8 cellular contexts compared by ENCODE assay signal in genomic region chr13:94550030-94550738, GRCh38. TPM values are rescaled to one million over a fixed set of nuclear protein-coding genes. Genes with fewer than 3 reads are reported as not detected.
A peak's percentile ranks its signal among the peaks of the same experiment; 100 is the strongest.
DNase-seq lines count a peak whose midpoint lies in the region; ATAC-seq and TF ChIP-seq lines count a peak whose summit lies in the region.

No MANE protein-coding gene starts in this region.

- peak overlapping the region; percentile 61 for H3K4me2 ChIP-seq in fibroblast of lung (ENCODE audit: extremely low read depth, insufficient read depth, low read length)
- H3K4me2 ChIP-seq in neuronal stem cell (ENCODE audit: insufficient read depth, low read length, poor library complexity, severe bottlenecking): peak overlapping the region; percentile 64

- H3K27me3 ChIP-seq in fibroblast of lung (ENCODE audit: control insufficient read depth, insufficient read depth, low read length) (no peaks in the 10 kb centered on the region), neuronal stem cell (ENCODE audit: control insufficient read depth in 3 of 3, insufficient read depth in 3 of 3, low read depth in 1 of 3, low read length in 3 of 3) (no peaks in the 10 kb centered on the region)

- no peaks in the 10 kb centered on the region for H3K79me2 ChIP-seq in fibroblast of lung (ENCODE audit: control insufficient read depth, insufficient read depth, low read length)

- H3K4me3 ChIP-seq in fibroblast of lung (replicated peaks in 1 of 4; ENCODE audit: control extremely low read depth in 1 of 4, insufficient read depth in 1 of 4, low read depth in 3 of 4, low read length in 4 of 4): peak overlapping the region; percentile 78 to 88 (median 82)
- peak overlapping the region; percentile 65 to 85 for H3K4me3 ChIP-seq in neuronal stem cell (ENCODE audit: low read length in 2 of 2)

- no peak overlapping the region for H2BK12ac ChIP-seq in neuronal stem cell (ENCODE audit: low read length)

- H2BK5ac ChIP-seq in neuronal stem cell (ENCODE audit: low read length): no peak overlapping the region

- H2AFZ ChIP-seq in fibroblast of lung (ENCODE audit: low read length) (peak overlapping the region; percentile 99), neuronal stem cell (ENCODE audit: low read length) (peak overlapping the region; percentile 91)

- no peak overlapping the region for H2AK5ac ChIP-seq in neuronal stem cell (ENCODE audit: low read depth, low read length)

- H3K79me1 ChIP-seq in neuronal stem cell (ENCODE audit: low read depth, low read length): no peaks in the 10 kb centered on the region

- no peaks in the 10 kb centered on the region for H4K20me1 ChIP-seq in fibroblast of lung (ENCODE audit: control insufficient read depth, extremely low read depth, insufficient read depth, low read length)

- peak; percentile 2 for ATAC-seq in HG03064 (IDR thresholded peaks at IDR 0.05; ENCODE audit: low read depth, unreplicated experiment)

- H3K36me3 ChIP-seq in fibroblast of lung (ENCODE audit: control insufficient read depth, insufficient read depth, low read length): no peaks in the 10 kb centered on the region
- no peaks in the 10 kb centered on the region for H3K36me3 ChIP-seq in neuronal stem cell (replicated peaks in 1 of 2; ENCODE audit: control insufficient read depth in 2 of 2, insufficient read depth in 2 of 2, low read length in 2 of 2)

- H3K14ac ChIP-seq in neuronal stem cell (ENCODE audit: low read length): peak overlapping the region; percentile 14

- peaks cover 19% of the 10 kb centered on the region for H3K4me1 Mint-ChIP-seq in activated T-cell treated with anti-CD3 and anti-CD28 coated beads, Interleukin-2, amount 50 U/mL, for 24 hours (ENCODE audit: low read depth)
- H3K4me1 Mint-ChIP-seq in T-helper 1 cell treated with Interleukin-12 subunit alpha and Interleukin-12 subunit beta and Interleukin-4 antibody, amounts not matched to agents 30 μg/mL and 1 μg/mL, for 36 hours (ENCODE audit: low read depth): peaks cover 26% of the 10 kb centered on the region

- no peak overlapping the region for H2BK120ac ChIP-seq in neuronal stem cell (ENCODE audit: low read depth, low read length)

- H4K8ac ChIP-seq in neuronal stem cell (ENCODE audit: low read depth, low read length): peak overlapping the region; percentile 19

- no peak overlapping the region for H3K4ac ChIP-seq in neuronal stem cell (ENCODE audit: low read length)

- H2BK15ac ChIP-seq in neuronal stem cell (ENCODE audit: low read length): peak overlapping the region; percentile 59

- no peak overlapping the region for H4K91ac ChIP-seq in neuronal stem cell (ENCODE audit: low read depth, low read length, poor library complexity)

- no peaks in the 10 kb centered on the region for H3K27me3 Mint-ChIP-seq in activated T-cell treated with anti-CD3 and anti-CD28 coated beads, Interleukin-2, amount 50 U/mL, for 24 hours
- H3K27me3 Mint-ChIP-seq in T-helper 1 cell treated with Interleukin-12 subunit alpha and Interleukin-12 subunit beta and Interleukin-4 antibody, amounts not matched to agents 30 μg/mL and 1 μg/mL, for 36 hours (ENCODE audit: low read depth): peaks cover 24% of the 10 kb centered on the region

- H3K9me3 ChIP-seq in fibroblast of lung (ENCODE audit: control insufficient read depth, insufficient read depth, low read depth, low read length) (no peaks in the 10 kb centered on the region), neuronal stem cell (replicated peaks in 1 of 2; ENCODE audit: control insufficient read depth in 2 of 2, insufficient read depth in 1 of 2, low read depth in 1 of 2, low read length in 2 of 2) (no peaks in the 10 kb centered on the region)

- H3K27ac Mint-ChIP-seq in activated T-cell treated with anti-CD3 and anti-CD28 coated beads, Interleukin-2, amount 50 U/mL, for 24 hours: peak overlapping the region; percentile 95
- H3K27ac Mint-ChIP-seq in T-helper 1 cell treated with Interleukin-12 subunit alpha and Interleukin-12 subunit beta and Interleukin-4 antibody, amounts not matched to agents 30 μg/mL and 1 μg/mL, for 36 hours: peak overlapping the region; percentile 98

- peak overlapping the region; percentile 77 for H3K9ac ChIP-seq in fibroblast of lung (ENCODE audit: insufficient read depth, low read length)
- H3K9ac ChIP-seq in neuronal stem cell (ENCODE audit: low read depth, low read length, poor library complexity): peak overlapping the region; percentile 86

- no peaks in the 10 kb centered on the region for H3K9me3 Mint-ChIP-seq in activated T-cell treated with anti-CD3 and anti-CD28 coated beads, Interleukin-2, amount 50 U/mL, for 24 hours
- H3K9me3 Mint-ChIP-seq in T-helper 1 cell treated with Interleukin-12 subunit alpha and Interleukin-12 subunit beta and Interleukin-4 antibody, amounts not matched to agents 30 μg/mL and 1 μg/mL, for 36 hours: peaks cover 4% of the 10 kb centered on the region

- TF ChIP-seq CTCF in fibroblast of lung (conservative IDR thresholded peaks at IDR 0.05 in 1 of 2, IDR thresholded peaks at IDR 0.05 in 1 of 2; ENCODE audit: low read depth in 1 of 2, low read length in 2 of 2): no peak

- peak overlapping the region; percentile 92 for H3K18ac ChIP-seq in neuronal stem cell (ENCODE audit: low read length)

- no peak overlapping the region for H3K23ac ChIP-seq in neuronal stem cell (ENCODE audit: low read depth, low read length, poor library complexity)

- no peak for DNase-seq in activated T-cell treated with anti-CD3 and anti-CD28 coated beads, Interleukin-2, amount 50 U/mL, for 24 hours
- DNase-seq in activated T-cell treated with anti-CD3 and anti-CD28 coated beads, Interleukin-2, amount 50 U/mL, for 1 hour: no peak
- DNase-seq in fibroblast of lung (ENCODE audit: low read depth in 2 of 2) (peak; percentile 62 to 64), neuronal stem cell (ENCODE audit: low spot score) (no peak), NCI-H128 (lab: John Stamatoyannopoulos, UW; ENCODE audit: unreplicated experiment) (no peak)
- DNase-seq in stimulated activated CD4-positive, alpha-beta T cell treated with anti-CD3 and anti-CD28 coated beads, Interleukin-2, amount 100 ng/mL, for 48 hours: no peak

- H3K27ac ChIP-seq in fibroblast of lung (ENCODE audit: insufficient read depth, low read length): peak overlapping the region; percentile 75
- H3K27ac ChIP-seq in neuronal stem cell (replicated peaks; ENCODE audit: low read length): peak overlapping the region; percentile 90

- no CpG with 5 or more reads among the region's 23 CpGs for WGBS in neuronal stem cell (ENCODE audit: extremely low coverage in 2 of 2, insufficient read length in 2 of 2, insufficient replicate concordance in 1 of 2), 2 donors

- peak overlapping the region; percentile 79 for H3K4me3 Mint-ChIP-seq in activated T-cell treated with anti-CD3 and anti-CD28 coated beads, Interleukin-2, amount 50 U/mL, for 24 hours
- H3K4me3 Mint-ChIP-seq in T-helper 1 cell treated with Interleukin-12 subunit alpha and Interleukin-12 subunit beta and Interleukin-4 antibody, amounts not matched to agents 30 μg/mL and 1 μg/mL, for 36 hours: peak overlapping the region; percentile 90

- no peaks in the 10 kb centered on the region for H3K4me1 ChIP-seq in fibroblast of lung (ENCODE audit: control insufficient read depth, extremely low read depth, insufficient read depth, low read length)
- peaks cover 10 to 17% of the 10 kb centered on the region in 2 donors for H3K4me1 ChIP-seq in neuronal stem cell (ENCODE audit: control insufficient read depth in 2 of 2, insufficient read depth in 1 of 2, low read depth in 1 of 2, low read length in 2 of 2)

- H3K36me3 Mint-ChIP-seq in activated T-cell treated with anti-CD3 and anti-CD28 coated beads, Interleukin-2, amount 50 U/mL, for 24 hours (ENCODE audit: low read depth): peaks cover 4% of the 10 kb centered on the region
- peaks cover 6% of the 10 kb centered on the region for H3K36me3 Mint-ChIP-seq in T-helper 1 cell treated with Interleukin-12 subunit alpha and Interleukin-12 subunit beta and Interleukin-4 antibody, amounts not matched to agents 30 μg/mL and 1 μg/mL, for 36 hours (ENCODE audit: low read depth)

RNA-seq across cellular contexts. Expression of gene TGDS, which starts 45.8 kb away (rescaled TPM):
- total RNA-seq in fibroblast of lung: 10.3 and 13.4 TPM in 2 replicates
- 14.4 and 15.2 TPM in 2 replicates for polyA plus RNA-seq in fibroblast of lung
- 7.0 and 7.2 TPM in 2 replicates for polyA plus RNA-seq in fibroblast of lung (2012)
- 1.8 TPM in 1 of 2 replicates, not detected in the other for polyA minus RNA-seq in fibroblast of lung (ENCODE audit: low replicate concordance)
- polyA plus RNA-seq in neuronal stem cell (2013, experiment 1 of 2): 12.5 TPM
- 12.3 TPM for polyA plus RNA-seq in neuronal stem cell (2013, experiment 2 of 2)

RNA-seq across cellular contexts. Expression of gene GPR180, which starts 51.5 kb away (rescaled TPM):
- total RNA-seq in fibroblast of lung: 10.3 and 12.1 TPM in 2 replicates
- polyA plus RNA-seq in fibroblast of lung: 7.9 and 9.0 TPM in 2 replicates
- 4.6 and 4.7 TPM in 2 replicates for polyA plus RNA-seq in fibroblast of lung (2012)
- polyA minus RNA-seq in fibroblast of lung (ENCODE audit: low replicate concordance): 1.2 and 1.6 TPM in 2 replicates
- 3.1 TPM for polyA plus RNA-seq in neuronal stem cell (2013, experiment 1 of 2)
- polyA plus RNA-seq in neuronal stem cell (2013, experiment 2 of 2): 3.1 TPM

Comparison
In these comparisons a context has a peak if more than half of its experiments do, and no peak if none do; other contexts are left out.
1. DNase-seq: peak in fibroblast of lung (2 of 2); none in activated T-cell treated with anti-CD3 and anti-CD28 coated beads, Interleukin-2, amount 50 U/mL, for 24 hours (single experiment), activated T-cell treated with anti-CD3 and anti-CD28 coated beads, Interleukin-2, amount 50 U/mL, for 1 hour (single experiment), neuronal stem cell (single experiment), stimulated activated CD4-positive, alpha-beta T cell treated with anti-CD3 and anti-CD28 coated beads, Interleukin-2, amount 100 ng/mL, for 48 hours (0 of 2) and NCI-H128 (single experiment).